In the genomic region with DNA sequence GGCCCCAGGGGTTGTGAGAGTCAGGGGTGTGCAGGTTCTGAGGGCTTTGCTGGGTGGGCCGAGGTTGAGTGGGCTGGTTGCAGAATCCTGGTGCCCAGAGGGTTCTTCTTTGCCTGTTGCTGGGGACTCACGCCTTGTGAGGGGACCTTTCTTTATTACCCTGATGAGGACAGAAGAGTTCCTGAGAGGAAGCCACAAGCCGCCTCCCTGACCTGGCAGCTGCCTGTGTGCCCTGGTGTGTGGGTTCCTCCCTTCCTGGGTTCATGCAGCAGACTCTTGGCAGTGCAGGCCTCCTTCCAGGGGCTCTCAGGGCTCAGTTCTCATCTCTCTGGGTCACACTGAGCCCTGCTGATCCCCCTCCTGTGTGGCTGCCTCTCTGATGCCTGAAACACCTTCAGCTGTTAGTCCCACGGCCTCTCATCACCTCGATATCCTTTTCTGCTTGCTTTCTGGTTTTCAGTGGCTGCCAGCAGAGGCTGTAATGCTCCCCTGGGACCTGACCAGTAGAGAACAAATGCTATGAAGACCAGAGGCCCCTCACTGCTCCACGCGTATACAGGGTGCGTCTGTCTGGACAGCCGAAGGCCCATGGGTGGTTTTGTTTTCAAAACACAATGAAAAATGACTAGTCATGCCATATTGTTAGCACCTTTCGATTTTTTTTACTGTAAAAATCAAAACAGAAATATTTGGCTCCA, we compare ENCODE assay signal across 15 cellular contexts.
A peak's percentile ranks its signal among the peaks of the same experiment; 100 is the strongest.
DNase-seq lines count a peak whose midpoint lies in the region; ATAC-seq, FAIRE-seq and TF ChIP-seq lines count a peak whose summit lies in the region.
"Had no signal": no experiment of that assay in that cellular context is flagged by ENCODE, and none has a peak within 500 bp of the region (broad histone marks: within the 10 kb centered on the region; RNA-seq: fewer than 3 reads in every experiment).

No MANE protein-coding gene starts in this region.

- FAIRE-seq in HepG2 (lab: Jason Lieb, UNC), result no peak
- FAIRE-seq: GM18507, K562 had no signal

- H2AFZ ChIP-seq in HepG2 (ENCODE audit: low read length), result no peak overlapping the region

- no TSS peak for BruUV-seq in HepG2 (replicated peaks; lab: Mats Ljungman, UMichigan)

- TF ChIP-seq EP300 in HepG2 (IDR thresholded peaks at IDR 0.05; ENCODE audit: low read depth in 2 of 2, low read length in 2 of 2) (no peak), HepG2 (CRISPR knock-in tag; IDR thresholded peaks at IDR 0.05; ENCODE audit: borderline replicate concordance) (no peak)

- TF ChIP-seq RAD21 in HepG2 (CRISPR knock-in tag; IDR thresholded peaks at IDR 0.05), result no peak

- 96% methylated on average over 10 of the region's 10 CpGs for WGBS in HepG2 (ENCODE audit: low lambda C conversion rate)
- 81% methylated on average over 6 of the region's 10 CpGs for WGBS in right lobe of liver (ENCODE audit: insufficient coverage, low coverage, low lambda C conversion rate, missing lambda C conversion rate)

- H3K27ac Mint-ChIP-seq in type B pancreatic cell, result peak overlapping the region; percentile 46

- H3K4me1 Mint-ChIP-seq in type B pancreatic cell (ENCODE audit: unreplicated experiment), result peaks cover 8% of the 10 kb centered on the region

- H3K36me3 Mint-ChIP-seq in type B pancreatic cell, result no peaks in the 10 kb centered on the region

- no peak overlapping the region for H3K4me3 Mint-ChIP-seq in type B pancreatic cell

- H3K36me3 ChIP-seq in HepG2 (replicated peaks in 1 of 2; ENCODE audit: control insufficient read depth in 1 of 2, insufficient read depth in 2 of 2, low read length in 2 of 2) (peaks cover 0 to 2% of the 10 kb centered on the region in 2 experiments; a peak in 1 of 5 replicates), right lobe of liver (no peaks in the 10 kb centered on the region), SJCRH30 (no peaks in the 10 kb centered on the region)

- H3K79me2 ChIP-seq in HepG2 (ENCODE audit: insufficient read depth, low read length), result peaks cover 57% of the 10 kb centered on the region

- H3K4me3 ChIP-seq in HepG2 (replicated peaks in 1 of 3; ENCODE audit: insufficient read depth in 1 of 3, low read depth in 2 of 3, low read length in 3 of 3) (no peak overlapping the region), right lobe of liver (no peak overlapping the region), SJCRH30 (no peak overlapping the region), fibroblast of pulmonary artery (replicated peaks; ENCODE audit: low read depth, low read length) (no peak overlapping the region)
- H3K4me3 ChIP-seq: K562 had no signal

- CTCF ChIA-PET in HepG2 (lab: Yijun Ruan, JAX; ENCODE audit: low intra/inter-chr PET ratio, low total read pairs), result no interaction called here
- CTCF ChIA-PET in GM10248 (lab: Yijun Ruan, JAX), result no interaction called here

- H3K4me1 ChIP-seq in HepG2 (ENCODE audit: insufficient read depth, low read length), result peaks cover 29% of the 10 kb centered on the region
- no peaks in the 10 kb centered on the region for H3K4me1 ChIP-seq in right lobe of liver
- H3K4me1 ChIP-seq in SJCRH30, result peaks cover 18% of the 10 kb centered on the region

- intact Hi-C loops in HepG2 (cut with micrococcal nuclease; ENCODE audit: unreplicated experiment), result no loop called here
- intact Hi-C loops in right lobe of liver (cut with DNase I), result no loop called here

- H3K9ac ChIP-seq in HepG2 (ENCODE audit: insufficient read depth, low read depth, low read length), result no peak overlapping the region
- H3K9ac ChIP-seq: SK-N-SH had no signal

- peaks cover 20% of the 10 kb centered on the region; the same call in 1 of the 2 replicates for H4K20me1 ChIP-seq in HepG2 (ENCODE audit: insufficient read depth, low read length)

- H3K27me3 Mint-ChIP-seq in type B pancreatic cell, result no peaks in the 10 kb centered on the region

- TF ChIP-seq POLR2A in HepG2 (IDR thresholded peaks at IDR 0.05; ENCODE audit: insufficient read depth in 1 of 2, low read depth in 2 of 2, low read length in 2 of 2) (no peak), right lobe of liver (IDR thresholded peaks at IDR 0.05) (no peak)

- in situ Hi-C loops in HepG2 (cut with HindIII; ENCODE audit: extremely low pct_ligation_motif_present, low pct_unique_long_range_greater_than_20kb), result no loop called here

- H3K4me2 ChIP-seq in HepG2 (ENCODE audit: low read depth, low read length), result no peak overlapping the region
- H3K4me2 ChIP-seq: SK-N-SH had no signal

- no peak for ATAC-seq in HepG2
- ATAC-seq in right lobe of liver, result no peak
- ATAC-seq in GM19463 (IDR thresholded peaks at IDR 0.05; ENCODE audit: unreplicated experiment), result no peak
- ATAC-seq: K562 had no signal

- no peak for DNase-seq in HepG2 (ENCODE audit: low spot score)
- no peak for DNase-seq in right lobe of liver
- DNase-seq in SJCRH30, result peak; percentile 70 to 78
- peak; percentile 33 for DNase-seq in fibroblast of pulmonary artery (ENCODE audit: low read depth)
- no peak for DNase-seq in type B pancreatic cell (ENCODE audit: extremely low spot score, unreplicated experiment)
- no peak for DNase-seq in GM10248 (ENCODE audit: extremely low spot score)
- DNase-seq in occipital lobe (lab: John Stamatoyannopoulos, UW), result no peak
- DNase-seq: activated naive CD4-positive, alpha-beta T cell; NCI-H446 treated with DMSO at 0.1 percent for 48 hours; OCI-M1; SK-N-SH had no signal

- no peaks in the 10 kb centered on the region for H3K27me3 ChIP-seq in HepG2 (ENCODE audit: control insufficient read depth in 1 of 2, insufficient read depth in 2 of 2, low read length in 2 of 2)
- H3K27me3 ChIP-seq in right lobe of liver, result no peaks in the 10 kb centered on the region
- no peaks in the 10 kb centered on the region for H3K27me3 ChIP-seq in SJCRH30

- no peaks in the 10 kb centered on the region for H3K9me3 Mint-ChIP-seq in type B pancreatic cell

- POLR2A ChIA-PET in HepG2 (lab: Yijun Ruan, JAX) (no interaction called here), GM10248 (lab: Yijun Ruan, JAX) (no interaction called here)

- TF ChIP-seq CTCF in HepG2 (CRISPR knock-in tag; IDR thresholded peaks at IDR 0.05), result no peak
- no peak for TF ChIP-seq CTCF in right lobe of liver (IDR thresholded peaks at IDR 0.05)
- no peak for TF ChIP-seq CTCF in fibroblast of pulmonary artery (IDR thresholded peaks at IDR 0.05; ENCODE audit: low read length, missing control alignments)
- TF ChIP-seq CTCF in type B pancreatic cell (conservative IDR thresholded peaks at IDR 0.05), result no peak
- no peak for TF ChIP-seq CTCF in GM10248 (IDR thresholded peaks at IDR 0.05; ENCODE audit: control extremely low read depth, extremely low read depth, low read depth, missing control alignments)

- H3K27ac ChIP-seq in HepG2 (ENCODE audit: extremely low read length, insufficient read depth, low read length) (no peak overlapping the region), right lobe of liver (no peak overlapping the region), SJCRH30 (peak overlapping the region; percentile 2; the same call in 1 of the 2 replicates)
- H3K27ac ChIP-seq: VCaP had no signal

- H3K9me3 ChIP-seq in HepG2 (ENCODE audit: low read length) (no peaks in the 10 kb centered on the region), right lobe of liver (no peaks in the 10 kb centered on the region), SJCRH30 (replicated peaks) (no peaks in the 10 kb centered on the region)
- H3K9me3 ChIP-seq: SK-N-SH had no signal

Comparison
In these comparisons a context has a peak if more than half of its experiments do, and no peak if none do; other contexts are left out.
1. DNase-seq: peak in SJCRH30 (2 of 2) and fibroblast of pulmonary artery (single experiment); none in HepG2 (single experiment), right lobe of liver (0 of 3), type B pancreatic cell (single experiment), GM10248 (single experiment) and occipital lobe (single experiment).